ENCODE assay signal across 23 cellular contexts in the genomic region with DNA sequence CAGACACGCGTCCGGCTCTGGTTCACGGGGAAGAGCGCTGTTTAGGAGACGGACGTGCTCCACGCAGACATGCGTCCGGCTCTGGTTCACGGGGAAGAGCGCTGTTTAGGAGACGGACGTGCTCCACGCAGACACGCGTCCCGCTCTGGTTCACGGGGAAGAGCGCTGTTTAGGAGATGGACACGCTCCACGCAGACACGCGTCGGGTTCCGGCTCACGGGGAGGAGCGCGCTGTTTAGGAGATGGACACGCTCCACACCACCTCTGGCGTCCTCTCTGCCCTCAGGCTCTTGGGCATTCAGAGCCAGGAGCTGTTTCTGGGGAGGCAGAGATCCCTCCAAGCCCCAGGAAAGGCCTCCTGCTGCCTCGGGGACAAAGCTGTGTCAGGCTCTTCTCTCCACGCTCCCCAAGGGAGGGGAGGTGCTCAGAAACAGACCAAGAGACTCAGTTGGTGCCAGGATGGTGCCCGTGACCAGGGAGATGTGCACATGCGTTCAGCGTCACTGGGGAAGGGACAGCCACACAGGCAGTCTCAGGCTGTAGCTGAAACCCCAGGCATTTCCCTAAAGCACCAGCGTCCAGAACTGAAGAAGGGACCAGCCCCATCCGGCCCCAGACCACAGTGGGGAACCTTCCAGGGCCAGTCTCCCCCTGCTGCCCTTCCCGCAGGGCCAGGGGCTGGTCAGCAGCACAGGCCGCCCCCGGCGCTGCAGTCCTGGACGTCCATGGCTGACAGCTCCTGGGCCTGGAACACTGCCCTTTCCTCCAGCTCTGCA.
DNase-seq lines count a peak whose midpoint lies in the region; ATAC-seq and TF ChIP-seq lines count a peak whose summit lies in the region.
"Had no signal": no experiment of that assay in that cellular context is flagged by ENCODE, and none has a peak within 500 bp of the region (broad histone marks: within the 10 kb centered on the region; RNA-seq: fewer than 3 reads in every experiment).

No MANE protein-coding gene starts in this region.

- no peak for ATAC-seq in left colon
- ATAC-seq in HG03342 (IDR thresholded peaks at IDR 0.05; ENCODE audit: unreplicated experiment), result no peak
- ATAC-seq: activated T-helper 17 cell treated with anti-CD3 and anti-CD28 coated beads, Interleukin-2, amount 50 U/mL, for 72 hours; CD8-positive, alpha-beta T cell; T-helper 17 cell had no signal

- H3K27ac Mint-ChIP-seq in activated naive CD4-positive, alpha-beta T cell treated with anti-CD3 and anti-CD28 coated beads for 36 hours, result no peak overlapping the region
- H3K27ac Mint-ChIP-seq: activated T-helper 17 cell treated with anti-CD3 and anti-CD28 coated beads, Interleukin-2, amount 50 U/mL, for 72 hours; CD8-positive, alpha-beta T cell; mesothelial cell of epicardium; T-helper 17 cell had no signal

- CTCF ChIA-PET in activated naive CD4-positive, alpha-beta T cell treated with anti-CD3 and anti-CD28 coated beads for 36 hours (lab: Charles Lee), result no interaction called here

- no peaks in the 10 kb centered on the region for H3K27me3 Mint-ChIP-seq in activated naive CD4-positive, alpha-beta T cell treated with anti-CD3 and anti-CD28 coated beads for 36 hours (ENCODE audit: low read depth)
- H3K27me3 Mint-ChIP-seq: activated T-helper 17 cell treated with anti-CD3 and anti-CD28 coated beads, Interleukin-2, amount 50 U/mL, for 72 hours; T-helper 17 cell had no signal

- intact Hi-C loops in activated naive CD4-positive, alpha-beta T cell treated with anti-CD3 and anti-CD28 coated beads for 36 hours (cut with micrococcal nuclease), result no loop called here
- intact Hi-C loops in left colon (cut with DNase I, micrococcal nuclease), result no loop called here
- intact Hi-C loops in transverse colon (cut with DNase I; ENCODE audit: low total_unique reads), result loop anchor here (2.0 kb wide), 1 partner anchor 533 kb away; no protein-coding TSS in a partner anchor

- H3K9me3 ChIP-seq in WERI-Rb-1 (ENCODE audit: severe bottlenecking) (no peaks in the 10 kb centered on the region), transverse colon (no peaks in the 10 kb centered on the region)

- TF ChIP-seq EP300 in transverse colon (IDR thresholded peaks at IDR 0.05; ENCODE audit: low read depth), result no peak

- DNase-seq in activated naive CD4-positive, alpha-beta T cell treated with anti-CD3 and anti-CD28 coated beads, Interleukin-2, amount 50 U/mL, for 16 hours, result peak; percentile 6
- no peak for DNase-seq in activated naive CD4-positive, alpha-beta T cell treated with anti-CD3 and anti-CD28 coated beads for 36 hours
- DNase-seq in WERI-Rb-1, result peak; percentile 3
- DNase-seq in left colon, result peak; percentile 3 to 15
- DNase-seq in transverse colon, result peak; percentile 4
- DNase-seq in OCI-M1 (lab: John Stamatoyannopoulos, UW), result no peak
- no peak for DNase-seq in RPMI8226
- DNase-seq: activated CD4-positive, CD25-positive, alpha-beta regulatory T cell; activated CD8-positive, alpha-beta memory T cell treated with anti-CD3 and anti-CD28 coated beads for 24 hours; anterior cingulate cortex; DMS79; GM23248; NCI-H2029 treated with DMSO at 0.1 percent for 48 hours; NCI-H446 treated with DMSO at 0.1 percent for 48 hours; SHP77 treated with DMSO at 0.1 percent for 48 hours; stimulated activated naive CD4-positive, alpha-beta T cell; trophoblast cell had no signal

- H3K36me3 ChIP-seq in WERI-Rb-1 (no peaks in the 10 kb centered on the region; the same call in 1 of the 2 replicates), transverse colon (no peaks in the 10 kb centered on the region)

- no peak overlapping the region for H3K4me3 Mint-ChIP-seq in activated naive CD4-positive, alpha-beta T cell treated with anti-CD3 and anti-CD28 coated beads for 36 hours
- H3K4me3 Mint-ChIP-seq: activated T-helper 17 cell treated with anti-CD3 and anti-CD28 coated beads, Interleukin-2, amount 50 U/mL, for 72 hours; CD8-positive, alpha-beta T cell; mesothelial cell of epicardium; T-helper 17 cell had no signal

- 90 to 95% methylated on average over 27 to 43 of the region's 43 CpGs for WGBS in transverse colon (ENCODE audit: low coverage in 1 of 2), 2 donors

- H3K27me3 ChIP-seq in WERI-Rb-1 (ENCODE audit: insufficient read depth, low read depth, severe bottlenecking) (no peaks in the 10 kb centered on the region), transverse colon (no peaks in the 10 kb centered on the region)
- H3K27me3 ChIP-seq: hepatocyte had no signal

- no peaks in the 10 kb centered on the region for H3K4me1 ChIP-seq in transverse colon

- peaks cover 3% of the 10 kb centered on the region for H3K4me1 Mint-ChIP-seq in activated naive CD4-positive, alpha-beta T cell treated with anti-CD3 and anti-CD28 coated beads for 36 hours (ENCODE audit: low read depth)

- TF ChIP-seq POLR2A in transverse colon (IDR thresholded peaks at IDR 0.05), result no peak

- H3K9me3 Mint-ChIP-seq in activated naive CD4-positive, alpha-beta T cell treated with anti-CD3 and anti-CD28 coated beads for 36 hours, result no peaks in the 10 kb centered on the region
- H3K9me3 Mint-ChIP-seq: activated T-helper 17 cell treated with anti-CD3 and anti-CD28 coated beads, Interleukin-2, amount 50 U/mL, for 72 hours; CD8-positive, alpha-beta T cell; mesothelial cell of epicardium had no signal

- in situ Hi-C loops in transverse colon (cut with MboI; ENCODE audit: low pct_ligation_motif_present in 1 of 4, low pct_unique_long_range_greater_than_20kb in 1 of 4, low sequenced_read_pairs in 3 of 4), result no loop called here

- H3K27ac ChIP-seq in WERI-Rb-1 (no peak overlapping the region), transverse colon (no peak overlapping the region)
- H3K27ac ChIP-seq: GM23248, hepatocyte had no signal

- H3K36me3 Mint-ChIP-seq in activated naive CD4-positive, alpha-beta T cell treated with anti-CD3 and anti-CD28 coated beads for 36 hours (ENCODE audit: low read depth), result no peaks in the 10 kb centered on the region

- TF ChIP-seq CTCF in WERI-Rb-1 (IDR thresholded peaks at IDR 0.05; ENCODE audit: low read depth, low read length) (no peak), transverse colon (IDR thresholded peaks at IDR 0.05) (no peak)

- H3K4me3 ChIP-seq in WERI-Rb-1 (ENCODE audit: low read depth, low read length) (no peak overlapping the region), transverse colon (no peak overlapping the region)
- H3K4me3 ChIP-seq: GM23248, hepatocyte had no signal

Comparison
In these comparisons a context has a peak if more than half of its experiments do, and no peak if none do; other contexts are left out.
1. DNase-seq: peak in activated naive CD4-positive, alpha-beta T cell treated with anti-CD3 and anti-CD28 coated beads, Interleukin-2, amount 50 U/mL, for 16 hours (single experiment), WERI-Rb-1 (single experiment), left colon (2 of 2) and transverse colon (single experiment); none in activated naive CD4-positive, alpha-beta T cell treated with anti-CD3 and anti-CD28 coated beads for 36 hours (single experiment), OCI-M1 (single experiment) and RPMI8226 (single experiment).